5 cellular contexts compared by ENCODE assay signal in genomic region chr17:43159232-43159631, GRCh38. TPM values are rescaled to one million over a fixed set of nuclear protein-coding genes. Genes with fewer than 3 reads are reported as not detected.
DNase-seq lines count a peak whose midpoint lies in the region; ATAC-seq, FAIRE-seq and TF ChIP-seq lines count a peak whose summit lies in the region.
"Not testable (repeated sequence)": the region's sequence is repeated elsewhere in the genome, so short reads cannot be mapped to it uniquely, and the experiment has no call there.
"Had no signal": no experiment of that assay in that cellular context is flagged by ENCODE, and none has a peak within 500 bp of the region (broad histone marks: within the 10 kb centered on the region; RNA-seq: fewer than 3 reads in every experiment).

No MANE protein-coding gene starts in this region.

- H2BK5ac ChIP-seq in H9 (ENCODE audit: insufficient read length, low read length): not testable (repeated sequence)

- not testable (repeated sequence) for H3T11ph ChIP-seq in H9 (ENCODE audit: low read length)

- H3K9me3 Mint-ChIP-seq in H9; WTC11; osteocyte (ENCODE audit: unreplicated experiment): not testable (repeated sequence)

- not testable (repeated sequence) for H3K79me2 ChIP-seq in H9 (ENCODE audit: insufficient read depth, low read length); K562 (ENCODE audit: control insufficient read depth, insufficient read depth, low read length)

- not testable (repeated sequence) for H3K27me3 ChIP-seq in H9 (ENCODE audit: insufficient read depth, low read length); K562 (ENCODE audit: control insufficient read depth in 2 of 2, insufficient read depth in 2 of 2, low read length in 2 of 2)

- H2BK20ac ChIP-seq in H9 (ENCODE audit: low read depth, low read length, poor library complexity, severe bottlenecking): not testable (repeated sequence)

- no CpG with 5 or more reads among the region's 25 CpGs for WGBS in H9 (ENCODE audit: extremely low coverage, insufficient read length, low lambda C conversion rate)
- WGBS in K562 (ENCODE audit: insufficient coverage, low coverage, missing lambda C conversion rate): 67% methylated on average over 8 of the region's 25 CpGs

- H4K20me1 ChIP-seq in H9 (ENCODE audit: control insufficient read depth, insufficient read depth, insufficient read length); K562 (replicated peaks; ENCODE audit: control insufficient read depth, insufficient read depth, low read length): not testable (repeated sequence)

- H3K4me3 Mint-ChIP-seq in H9; WTC11; osteocyte (ENCODE audit: unreplicated experiment): not testable (repeated sequence)

- H4K91ac ChIP-seq in H9 (ENCODE audit: insufficient read length, low read depth, low read length): not testable (repeated sequence)

- not testable (repeated sequence) for H3K36me3 ChIP-seq in K562 (ENCODE audit: control insufficient read depth, insufficient read depth, low read length)

- CTCF ChIA-PET in WTC11 (lab: Charles Lee); K562 (lab: Yijun Ruan, JAX; ENCODE audit: low intra/inter-chr PET ratio): not testable (repeated sequence)

- H2AK5ac ChIP-seq in H9 (ENCODE audit: insufficient read length, low read length): not testable (repeated sequence)

- H2BK12ac ChIP-seq in H9 (ENCODE audit: insufficient read length, low read depth, low read length): not testable (repeated sequence)

- H4K5ac ChIP-seq in H9 (ENCODE audit: insufficient read length, low read depth, low read length): not testable (repeated sequence)

- H3K4ac ChIP-seq in H9 (ENCODE audit: low read depth, low read length): not testable (repeated sequence)

- not testable (repeated sequence) for H3K18ac ChIP-seq in H9 (ENCODE audit: insufficient read length, low read depth, low read length)

- H2AFZ ChIP-seq in H9 (ENCODE audit: low read length); K562 (ENCODE audit: low read depth, low read length): not testable (repeated sequence)

- DNase-seq in H9; WTC11 (ENCODE audit: low spot score); K562 (ENCODE audit: extremely low read depth in 1 of 4, low spot score in 3 of 4): not testable (repeated sequence)
- peak; percentile 72 for DNase-seq in osteocyte (ENCODE audit: extremely low spot score, unreplicated experiment)

- H3K9ac ChIP-seq in H9 (ENCODE audit: extremely low read depth, insufficient read length, low read length); K562 (ENCODE audit: insufficient read depth in 1 of 2, low read depth in 2 of 2, low read length in 2 of 2): not testable (repeated sequence)

- H3K14ac ChIP-seq in H9 (ENCODE audit: insufficient read depth, low read length): not testable (repeated sequence)

- H3K4me3 ChIP-seq in K562: not testable (repeated sequence)

- not testable (repeated sequence) for H3K4me2 ChIP-seq in H9 (ENCODE audit: insufficient read depth, insufficient read length, low read length); K562 (ENCODE audit: insufficient read depth, low read length)

- TF ChIP-seq CTCF in H9 (conservative IDR thresholded peaks at IDR 0.05); WTC11 (IDR thresholded peaks at IDR 0.05); K562 (IDR thresholded peaks at IDR 0.05 in 2 of 3, conservative IDR thresholded peaks at IDR 0.05 in 1 of 3; ENCODE audit: insufficient read depth in 2 of 3, low read depth in 1 of 3, low read length in 3 of 3); osteocyte (IDR thresholded peaks at IDR 0.05): not testable (repeated sequence)

- H3K56ac ChIP-seq in H9 (ENCODE audit: insufficient read length, low read depth, low read length): not testable (repeated sequence)

- TF ChIP-seq EP300 in K562 (IDR thresholded peaks at IDR 0.05; ENCODE audit: low read length): not testable (repeated sequence)

- TF ChIP-seq POLR2A in K562 (conservative IDR thresholded peaks at IDR 0.05): not testable (repeated sequence)

- not testable (repeated sequence) for H3K79me1 ChIP-seq in H9 (ENCODE audit: insufficient read depth, low read depth, low read length, poor library complexity, severe bottlenecking)

- not testable (repeated sequence) for H3K23me2 ChIP-seq in H9 (ENCODE audit: insufficient read length, low read depth, low read length, poor library complexity, severe bottlenecking)

- peaks cover 2 to 24% (median 16%) of the 10 kb centered on the region in 3 experiments; a peak in 6 of 7 replicates for H3K36me3 Mint-ChIP-seq in H9 (ENCODE audit: insufficient read depth in 1 of 3, low read depth in 3 of 3)
- H3K36me3 Mint-ChIP-seq in WTC11; osteocyte (ENCODE audit: unreplicated experiment): not testable (repeated sequence)

- H3K9me3 ChIP-seq in H9 (ENCODE audit: control insufficient read depth, low read depth, low read length); K562 (replicated peaks; ENCODE audit: control insufficient read depth, insufficient read depth, low read depth, low read length): not testable (repeated sequence)

- H2BK120ac ChIP-seq in H9 (ENCODE audit: low read depth, low read length, poor library complexity, severe bottlenecking): not testable (repeated sequence)

- not testable (repeated sequence) for H3K4me1 ChIP-seq in H9 (ENCODE audit: insufficient read depth, low read length); K562 (replicated peaks in 1 of 2; ENCODE audit: control insufficient read depth in 2 of 2, insufficient read depth in 2 of 2, low read length in 2 of 2)

- BruUV-seq in K562 (replicated peaks; lab: Mats Ljungman, UMichigan): not testable (repeated sequence)

- H3K27ac ChIP-seq in H9 (ENCODE audit: insufficient read length, low read depth, low read length); K562 (ENCODE audit: extremely low read depth, low read depth, low read length): not testable (repeated sequence)

- intact Hi-C loops in K562 (cut with micrococcal nuclease): not testable (repeated sequence)

- H2BK15ac ChIP-seq in H9 (ENCODE audit: low read depth, low read length): not testable (repeated sequence)

- not testable (repeated sequence) for TF ChIP-seq RAD21 in K562 (CRISPR knock-in tag; conservative IDR thresholded peaks at IDR 0.05 in 1 of 2, IDR thresholded peaks at IDR 0.05 in 1 of 2)

- H3K4me1 Mint-ChIP-seq in H9; WTC11; osteocyte (ENCODE audit: unreplicated experiment): not testable (repeated sequence)

- peak overlapping the region; percentile 76 to 85 (median 83); a peak in 3 of 7 replicates for H3K27ac Mint-ChIP-seq in H9
- H3K27ac Mint-ChIP-seq in WTC11: peak overlapping the region; percentile 83
- H3K27ac Mint-ChIP-seq in osteocyte (ENCODE audit: unreplicated experiment): not testable (repeated sequence)

- not testable (repeated sequence) for ATAC-seq in WTC11, K562

- POLR2A ChIA-PET in WTC11 (lab: Charles Lee) (interaction anchor here (0.7 kb wide), 1 partner anchor 607 kb away, joined by 5 read pairs; no protein-coding TSS in a partner anchor), K562 (lab: Yijun Ruan, JAX) (interaction anchor here (0.6 kb wide), 2 partner anchors 20 to 156 kb away, joined by 3 read pairs; no protein-coding TSS in a partner anchor)

- not testable (repeated sequence) for H4K8ac ChIP-seq in H9 (replicated peaks; ENCODE audit: insufficient read length, low read depth, low read length)

- in situ Hi-C loops in K562 (cut with MboI): not testable (repeated sequence)

- not testable (repeated sequence) for H3K27me3 Mint-ChIP-seq in H9 (ENCODE audit: low read depth); WTC11 (ENCODE audit: low read depth); osteocyte (ENCODE audit: unreplicated experiment)

- not testable (repeated sequence) for FAIRE-seq in K562 (lab: Jason Lieb, UNC)

- H3K9me1 ChIP-seq in K562 (ENCODE audit: control insufficient read depth, insufficient read depth, low read length): not testable (repeated sequence)

- H3K23ac ChIP-seq in H9 (ENCODE audit: insufficient read length, low read depth, low read length): not testable (repeated sequence)

RNA-seq across cellular contexts. Expression of gene NBR1, which starts 11.8 kb away (rescaled TPM):
- total RNA-seq in H9 (2021) (34.2 and 34.6 TPM in 2 replicates), WTC11 (2021) (38.4 to 42.8 TPM (median 38.9 TPM) in 3 replicates), K562 (2014; rRNA removed) (37.0 and 38.9 TPM in 2 replicates), K562 (2014; rRNA removed; fragmentation: Illumina TruSeq; extraction: Trizol) (50.2 and 59.5 TPM in 2 replicates), K562 (2015; rRNA removed; fragmentation: Illumina TruSeq; extraction: Trizol) (33.9 and 36.8 TPM in 2 replicates), K562 (2021) (39.9 and 44.8 TPM in 2 replicates), osteocyte (102 and 104 TPM in 2 replicates)
- total RNA-seq in K562 (2011; cell fraction: chromatin; rRNA removed; ENCODE audit: low replicate concordance): 68.0 and 83.8 TPM in 2 replicates
- 39.7 and 40.1 TPM in 2 replicates for total RNA-seq in K562 (2011; cell fraction: nucleolus; rRNA removed)
- 55.0 and 61.7 TPM in 2 replicates for total RNA-seq in K562 (2011; cell fraction: nucleoplasm; rRNA removed)
- polyA plus RNA-seq in K562 (2011; rRNA removed) (41.0 and 70.1 TPM in 2 replicates), K562 (2014; fragmentation: Illumina TruSeq; extraction: Trizol) (58.6 and 62.8 TPM in 2 replicates), K562 (2014; fragmentation: Nextera tagmentation; extraction: Ambion mirVana) (1 to 10 TPM; 4.2 to 7.5 TPM), K562 (2014; rRNA removed) (36.2 and 39.9 TPM in 2 replicates)
- polyA plus RNA-seq in K562 (2011; cell fraction: cytosol; rRNA removed): 25.1 and 31.0 TPM in 2 replicates
- polyA plus RNA-seq in K562 (2011; cell fraction: nucleus; rRNA removed): 19.9 and 23.4 TPM in 2 replicates
- polyA plus RNA-seq in K562 (2012): 33.2 and 53.7 TPM in 2 replicates
- 81.8 and 120 TPM in 2 replicates for polyA minus RNA-seq in K562 (2011; rRNA and poly(A)+ RNA removed)
- 28.1 and 40.1 TPM in 2 replicates for polyA minus RNA-seq in K562 (2011; cell fraction: cytosol; rRNA and poly(A)+ RNA removed)
- 19.5 and 27.4 TPM in 2 replicates for polyA minus RNA-seq in K562 (2011; cell fraction: nucleus; rRNA and poly(A)+ RNA removed)

RNA-seq across cellular contexts. Expression of gene BRCA1, which starts 34.1 kb away (rescaled TPM):
- total RNA-seq in H9 (2021) (31.0 and 32.3 TPM in 2 replicates), WTC11 (2021) (37.8 to 38.4 TPM (median 38.1 TPM) in 3 replicates), K562 (2014; rRNA removed) (68.4 and 82.5 TPM in 2 replicates), K562 (2014; rRNA removed; fragmentation: Illumina TruSeq; extraction: Trizol) (73.2 and 79.1 TPM in 2 replicates), K562 (2015; rRNA removed; fragmentation: Illumina TruSeq; extraction: Trizol) (59.0 and 61.6 TPM in 2 replicates), K562 (2021) (60.2 and 62.3 TPM in 2 replicates), osteocyte (6.8 and 7.3 TPM in 2 replicates)
- 71.2 and 176 TPM in 2 replicates for total RNA-seq in K562 (2011; cell fraction: chromatin; rRNA removed; ENCODE audit: low replicate concordance)
- total RNA-seq in K562 (2011; cell fraction: nucleolus; rRNA removed): 45.0 and 58.7 TPM in 2 replicates
- total RNA-seq in K562 (2011; cell fraction: nucleoplasm; rRNA removed): 95.6 and 115 TPM in 2 replicates
- polyA plus RNA-seq in K562 (2011; rRNA removed) (49.7 and 95.3 TPM in 2 replicates), K562 (2014; fragmentation: Illumina TruSeq; extraction: Trizol) (74.8 and 77.1 TPM in 2 replicates), K562 (2014; fragmentation: Nextera tagmentation; extraction: Ambion mirVana) (10 to 100 TPM; 25.9 to 35.6 TPM), K562 (2014; rRNA removed) (56.5 and 60.1 TPM in 2 replicates)
- 59.2 and 99.4 TPM in 2 replicates for polyA plus RNA-seq in K562 (2011; cell fraction: cytosol; rRNA removed)
- polyA plus RNA-seq in K562 (2011; cell fraction: nucleus; rRNA removed): 34.4 and 81.1 TPM in 2 replicates
- 55.7 and 71.7 TPM in 2 replicates for polyA plus RNA-seq in K562 (2012)
- 143 and 194 TPM in 2 replicates for polyA minus RNA-seq in K562 (2011; rRNA and poly(A)+ RNA removed)
- polyA minus RNA-seq in K562 (2011; cell fraction: cytosol; rRNA and poly(A)+ RNA removed): 33.9 and 77.6 TPM in 2 replicates
- 42.5 and 54.0 TPM in 2 replicates for polyA minus RNA-seq in K562 (2011; cell fraction: nucleus; rRNA and poly(A)+ RNA removed)

RNA-seq across cellular contexts. Expression of gene TMEM106A, which starts 52.4 kb away (rescaled TPM):
- total RNA-seq in H9 (2021): 3.7 and 4.5 TPM in 2 replicates
- 3.8 to 4.4 TPM (median 4.2 TPM) in 3 replicates for total RNA-seq in WTC11 (2021)
- 8.6 and 16.5 TPM in 2 replicates for total RNA-seq in K562 (2011; cell fraction: chromatin; rRNA removed; ENCODE audit: low replicate concordance)
- total RNA-seq in K562 (2011; cell fraction: nucleolus; rRNA removed): 8.4 and 8.8 TPM in 2 replicates
- 6.0 and 10.1 TPM in 2 replicates for total RNA-seq in K562 (2011; cell fraction: nucleoplasm; rRNA removed)
- 0.08 and 0.09 TPM in 2 replicates for total RNA-seq in K562 (2014; rRNA removed)
- total RNA-seq in K562 (2014; rRNA removed; fragmentation: Illumina TruSeq; extraction: Trizol): 0.15 and 0.29 TPM in 2 replicates
- total RNA-seq in K562 (2015; rRNA removed; fragmentation: Illumina TruSeq; extraction: Trizol): 0.26 and 0.29 TPM in 2 replicates
- total RNA-seq in K562 (2021): 0.24 and 0.40 TPM in 2 replicates
- 0.16 and 0.24 TPM in 2 replicates for polyA plus RNA-seq in K562 (2011; rRNA removed)
- polyA plus RNA-seq in K562 (2011; cell fraction: cytosol; rRNA removed): 0.10 and 0.25 TPM in 2 replicates
- 0.73 and 1.3 TPM in 2 replicates for polyA plus RNA-seq in K562 (2011; cell fraction: nucleus; rRNA removed)
- polyA plus RNA-seq in K562 (2012): 0.08 and 0.33 TPM in 2 replicates
- 0.13 and 0.21 TPM in 2 replicates for polyA plus RNA-seq in K562 (2014; fragmentation: Illumina TruSeq; extraction: Trizol)
- under 1 TPM; 0.03 to 0.07 TPM for polyA plus RNA-seq in K562 (2014; fragmentation: Nextera tagmentation; extraction: Ambion mirVana)
- polyA plus RNA-seq in K562 (2014; rRNA removed): 0.09 and 0.15 TPM in 2 replicates
- polyA minus RNA-seq in K562 (2011; rRNA and poly(A)+ RNA removed): 0.81 and 1.3 TPM in 2 replicates
- polyA minus RNA-seq in K562 (2011; cell fraction: cytosol; rRNA and poly(A)+ RNA removed): not detected in 2 replicates
- 1.9 and 2.3 TPM in 2 replicates for polyA minus RNA-seq in K562 (2011; cell fraction: nucleus; rRNA and poly(A)+ RNA removed)
- total RNA-seq in osteocyte: 7.2 and 9.0 TPM in 2 replicates
- total RNA-seq: G401 had no signal
